In the genomic region with DNA sequence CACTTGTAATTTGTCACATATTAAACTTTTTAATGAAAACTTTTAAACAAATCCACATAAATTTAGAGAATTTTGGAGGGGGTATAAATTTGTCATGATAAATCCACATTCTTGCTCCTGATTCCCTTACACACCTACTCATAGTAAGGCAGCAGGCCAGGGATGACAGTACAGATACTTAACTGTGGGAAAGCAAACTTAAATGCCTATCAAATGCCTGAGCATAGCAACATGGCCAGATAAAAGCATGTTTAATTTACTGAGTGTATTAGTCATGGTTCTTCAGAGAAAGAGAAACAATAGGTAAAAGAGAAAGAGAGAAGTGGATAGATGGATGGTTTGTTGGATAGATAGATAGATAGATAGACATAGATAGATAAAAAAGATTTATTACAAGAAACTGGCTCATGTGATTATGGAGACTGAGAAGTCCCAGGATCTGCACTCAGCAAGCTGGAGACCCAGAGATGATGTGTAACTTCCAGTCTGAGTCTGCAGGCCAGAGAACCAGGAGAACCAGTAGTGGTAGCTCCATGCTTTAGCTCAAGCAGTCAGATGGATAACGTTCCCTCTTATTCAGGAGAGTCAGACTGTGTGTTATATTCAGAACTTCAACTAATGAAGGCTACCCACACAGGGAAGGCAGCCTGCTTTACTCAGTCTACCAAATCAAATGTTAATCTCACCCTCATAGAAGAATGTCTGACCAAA, we compare ENCODE assay signal across 16 cellular contexts. TPM values are rescaled to one million over a fixed set of nuclear protein-coding genes. Genes with fewer than 3 reads are reported as not detected.
DNase-seq lines count a peak whose midpoint lies in the region; FAIRE-seq and TF ChIP-seq lines count a peak whose summit lies in the region.
"Had no signal": no experiment of that assay in that cellular context is flagged by ENCODE, and none has a peak within 500 bp of the region (broad histone marks: within the 10 kb centered on the region; RNA-seq: fewer than 3 reads in every experiment).

No MANE protein-coding gene starts in this region.

- peaks cover 38% of the 10 kb centered on the region for H3K4me1 ChIP-seq in keratinocyte (ENCODE audit: control insufficient read depth, extremely low read depth, insufficient read depth, low read length)

- no peaks in the 10 kb centered on the region for H3K36me3 ChIP-seq in BJ (ENCODE audit: control insufficient read depth, insufficient read depth, low read length)
- no peaks in the 10 kb centered on the region for H3K36me3 ChIP-seq in keratinocyte (ENCODE audit: control insufficient read depth in 2 of 2, extremely low read depth in 1 of 2, insufficient read depth in 2 of 2, low read length in 2 of 2)

- H3K9me1 ChIP-seq in keratinocyte (ENCODE audit: control insufficient read depth, extremely low read depth, insufficient read depth, low read length), result no peaks in the 10 kb centered on the region

- dilution Hi-C loops in keratinocyte (cut with MboI; ENCODE audit: extremely low pct_ligation_motif_present, low sequenced_read_pairs), result no loop called here

- H3K27me3 ChIP-seq in BJ (ENCODE audit: control insufficient read depth, insufficient read depth, low read length) (peaks cover 2% of the 10 kb centered on the region; the same call in 1 of the 2 replicates), keratinocyte (ENCODE audit: control insufficient read depth, extremely low read depth, insufficient read depth, low read length) (no peaks in the 10 kb centered on the region)

- no peaks in the 10 kb centered on the region for H3K9me3 ChIP-seq in keratinocyte (ENCODE audit: control insufficient read depth, low read depth, low read length)
- H3K9me3 ChIP-seq: A549 had no signal

- H3K79me2 ChIP-seq in keratinocyte (ENCODE audit: control insufficient read depth, insufficient read depth, low read length), result no peaks in the 10 kb centered on the region

- in situ Hi-C loops in astrocyte of the spinal cord (cut with HindIII; ENCODE audit: low sequenced_read_pairs), result no loop called here

- peak overlapping the region; percentile 76 for H3K27ac ChIP-seq in keratinocyte (ENCODE audit: control insufficient read depth, insufficient read depth, low read length)
- H3K27ac ChIP-seq: A549, C4-2B had no signal

- CTCF ChIA-PET in BJ (lab: Yijun Ruan, JAX), result no interaction called here

- POLR2A ChIA-PET in BJ (lab: Charles Lee), result no interaction called here

- H2AFZ ChIP-seq in keratinocyte (ENCODE audit: control insufficient read depth, low read length), result no peak overlapping the region
- H2AFZ ChIP-seq: GM23338 had no signal

- H3K4me3 ChIP-seq in BJ (ENCODE audit: low read depth, low read length), result no peak overlapping the region
- H3K4me3 ChIP-seq in astrocyte of the spinal cord (ENCODE audit: low read depth, low read length), result no peak overlapping the region
- H3K4me3 ChIP-seq in keratinocyte (ENCODE audit: control insufficient read depth in 2 of 3, extremely low read depth in 1 of 3, insufficient read depth in 2 of 3, low read depth in 1 of 3, low read length in 3 of 3), result no peak overlapping the region
- H3K4me3 ChIP-seq: A549, GM23338 had no signal

- TF ChIP-seq CTCF in BJ (IDR thresholded peaks at IDR 0.05; ENCODE audit: insufficient read depth, low read depth, low read length) (no peak), astrocyte of the spinal cord (IDR thresholded peaks at IDR 0.05; ENCODE audit: low read depth, low read length) (no peak), keratinocyte (optimal IDR thresholded peaks at IDR 0.05 in 1 of 3, IDR thresholded peaks at IDR 0.05 in 1 of 3, conservative IDR thresholded peaks at IDR 0.05 in 1 of 3; ENCODE audit: extremely low read depth in 1 of 3, insufficient read depth in 2 of 3, low read length in 3 of 3) (no peak)

- no peaks in the 10 kb centered on the region for H4K20me1 ChIP-seq in keratinocyte (ENCODE audit: control insufficient read depth, extremely low read depth, insufficient read depth, low read length)

- FAIRE-seq in keratinocyte (lab: Jason Lieb, UNC) (peak; percentile 91), frontal cortex (lab: Jason Lieb, UNC) (no peak)
- FAIRE-seq: A549 had no signal

- H3K4me2 ChIP-seq in keratinocyte (ENCODE audit: control insufficient read depth, extremely low read depth, insufficient read depth, low read depth, low read length), result no peak overlapping the region
- H3K4me2 ChIP-seq: A549, GM23338 had no signal

- no peak overlapping the region for H3K9ac ChIP-seq in keratinocyte (ENCODE audit: control insufficient read depth, extremely low read depth, insufficient read depth, low read length)

- DNase-seq in BJ (ENCODE audit: low read depth) (peak; percentile 30), LoVo (ENCODE audit: low spot score) (peak; percentile 39), astrocyte of the spinal cord (ENCODE audit: low read depth, low spot score) (peak; percentile 36), keratinocyte (ENCODE audit: low read depth, low spot score) (no peak), islet precursor cell (no peak), GF-D8 (lab: John Stamatoyannopoulos, UW) (no peak), frontal cortex (ENCODE audit: low spot score in 2 of 2) (no peak), GOT3 (lab: John Stamatoyannopoulos, UW) (no peak)
- DNase-seq: DMS79, foreskin fibroblast, NCI-H187, NCI-H510A treated with DMSO at 0.1 percent for 48 hours had no signal

RNA-seq across cellular contexts. Expression of a gene that starts 15.9 kb away (rescaled TPM):
- not detected in 2 replicates for polyA plus RNA-seq in BJ (2011; rRNA removed)
- polyA minus RNA-seq in BJ (2011; rRNA and poly(A)+ RNA removed), result not detected in 2 replicates
- 27.7 to 43.9 TPM (median 35.3 TPM) in 3 replicates for polyA plus RNA-seq in keratinocyte
- polyA plus RNA-seq in keratinocyte (2011; ENCODE audit: low read depth), result 0.81 TPM
- 10.6 and 18.7 TPM in 2 replicates for polyA plus RNA-seq in keratinocyte (2011; cell fraction: cytosol; rRNA removed)
- 49.2 and 51.7 TPM in 2 replicates for polyA plus RNA-seq in keratinocyte (2011; cell fraction: nucleus; rRNA removed)
- polyA plus RNA-seq in keratinocyte (2012; ENCODE audit: low replicate concordance), result 1.3 and 18.6 TPM in 2 replicates
- polyA minus RNA-seq in keratinocyte, result 27.6 to 62.8 TPM (median 50.3 TPM) in 3 replicates
- polyA minus RNA-seq in keratinocyte (2011; cell fraction: cytosol; rRNA and poly(A)+ RNA removed), result 22.8 TPM
- polyA minus RNA-seq in keratinocyte (2011; cell fraction: nucleus; rRNA and poly(A)+ RNA removed), result 30.0 and 57.9 TPM in 2 replicates
- not detected for total RNA-seq in frontal cortex
- total RNA-seq: activated T-helper 2 cell treated with anti-CD3 and anti-CD28 coated beads, Interferon-gamma antibody, Interleukin-2, Interleukin-4, amounts not matched to agents 10 μg/mL and 5 μg/mL and 100 μg/mL, durations not matched to agents 14 hours and 24 hours and 36 hours; GM23338 had no signal
- polyA plus RNA-seq: GM23338 had no signal

Comparison
In these comparisons a context has a peak if more than half of its experiments do, and no peak if none do; other contexts are left out.
1. DNase-seq: peak in BJ (single experiment), LoVo (single experiment) and astrocyte of the spinal cord (single experiment); none in keratinocyte (single experiment), islet precursor cell (single experiment), GF-D8 (single experiment), frontal cortex (0 of 2) and GOT3 (single experiment).